ENCODE assay signal across 19 cellular contexts in genomic region chr1:220873087-220873486, GRCh38. TPM values are rescaled to one million over a fixed set of nuclear protein-coding genes. Genes with fewer than 3 reads are reported as not detected.
"Had no signal": no experiment of that assay in that cellular context is flagged by ENCODE, and none has a peak within 500 bp of the region (broad histone marks: within the 10 kb centered on the region; RNA-seq: fewer than 3 reads in every experiment).

No MANE protein-coding gene starts in this region.

- H3K36me3 Mint-ChIP-seq: naive thymus-derived CD8-positive, alpha-beta T cell had no signal

- DNase-seq: colonic mucosa; effector CD8-positive, alpha-beta T cell; foreskin melanocyte; heart left ventricle; hippocampal formation; left colon; mammary epithelial cell; mucosa of descending colon; naive thymus-derived CD8-positive, alpha-beta T cell; psoas muscle; retina; stimulated activated CD4-positive, alpha-beta T cell treated with anti-CD3 and anti-CD28 coated beads, Interleukin-12 subunit alpha, Interleukin-12 subunit beta, amount 100 ng/mL, for 4 hours; stimulated activated naive CD4-positive, alpha-beta T cell treated with Interleukin-2 at 50 U/mL for 16 hours; upper lobe of left lung had no signal

- H3K4me1 ChIP-seq: colonic mucosa had no signal

- H3K4me3 ChIP-seq: colonic mucosa, heart left ventricle, mucosa of descending colon, psoas muscle, skin epidermis, upper lobe of left lung, vagina had no signal

- H3K27me3 ChIP-seq: neutrophil, upper lobe of left lung, vagina had no signal

- H3K27ac Mint-ChIP-seq: naive thymus-derived CD8-positive, alpha-beta T cell had no signal

- ATAC-seq: heart left ventricle; naive thymus-derived CD8-positive, alpha-beta T cell; psoas muscle; sciatic nerve had no signal

- H3K27ac ChIP-seq: colonic mucosa, neutrophil, psoas muscle, skin epidermis, upper lobe of left lung, vagina had no signal

- H3K36me3 ChIP-seq: colonic mucosa, heart left ventricle, neutrophil, upper lobe of left lung, vagina had no signal

- H3K9me3 ChIP-seq: colonic mucosa, heart left ventricle, mucosa of descending colon, neutrophil, psoas muscle, upper lobe of left lung, vagina had no signal

- H3K4me3 Mint-ChIP-seq: naive thymus-derived CD8-positive, alpha-beta T cell had no signal

RNA-seq across cellular contexts. Expression of gene HLX, which starts 6.2 kb away (rescaled TPM):
- polyA plus RNA-seq: naive thymus-derived CD8-positive, alpha-beta T cell; neural cell had no signal
